Comparison of ENCODE assay signal across 24 cellular contexts in genomic region chr10:18483787-18484186, GRCh38.
"Had no signal": no experiment of that assay in that cellular context is flagged by ENCODE, and none has a peak within 500 bp of the region (broad histone marks: within the 10 kb centered on the region; RNA-seq: fewer than 3 reads in every experiment).

No MANE protein-coding gene starts in this region.

- H3K4me3 ChIP-seq: coronary artery, esophagus squamous epithelium, mucosa of descending colon, sigmoid colon, testis, tibial artery had no signal

- H3K4me1 ChIP-seq: esophagus squamous epithelium, parathyroid adenoma, sigmoid colon, testis, tibial artery had no signal

- ATAC-seq: effector memory CD8-positive, alpha-beta T cell; mucosa of descending colon; natural killer cell treated with Interleukin-12 subunit alpha and Interleukin-12 subunit beta and Interleukin-15 and Interleukin-18, amount 100 ng/mL, for 72 hours; stimulated activated memory B cell treated with anti-CD40 and anti-IgM and Interleukin-4, amounts not matched to agents 10 μg/mL and 1 μg/mL and 100 μg/mL, for 72 hours; stimulated activated naive CD8-positive, alpha-beta T cell treated with anti-CD3 and anti-CD28 coated beads, Interleukin-15, Interleukin-2, amounts not matched to agents 100 U/mL and 50 U/mL, for 24 hours had no signal

- H2AFZ ChIP-seq: parathyroid adenoma had no signal

- H3K79me2 ChIP-seq: parathyroid adenoma had no signal

- H3K36me3 ChIP-seq: esophagus squamous epithelium, neutrophil, sigmoid colon, tibial artery had no signal

- H3K27me3 ChIP-seq: esophagus squamous epithelium, neutrophil, sigmoid colon, testis, tibial artery had no signal

- H3K9me3 ChIP-seq: esophagus squamous epithelium, mucosa of descending colon, neutrophil, sigmoid colon, testis, tibial artery had no signal

- FAIRE-seq: endometrium, frontal cortex had no signal

- DNase-seq: effector memory CD8-positive, alpha-beta T cell; erythroblast; esophagus squamous epithelium; hypothalamus; immature natural killer cell; islet precursor cell; kidney glomerular epithelial cell; mesenchymal stem cell; mucosa of descending colon; naive B cell; sigmoid colon; stimulated activated CD4-positive, alpha-beta T cell treated with anti-CD3 and anti-CD28 coated beads, Interleukin-2, amount 100 ng/mL, for 24 hours; stimulated activated CD4-positive, alpha-beta T cell treated with anti-CD3 and anti-CD28 coated beads, Interleukin-4, amount 100 ng/mL, for 24 hours; stimulated activated naive CD8-positive, alpha-beta T cell treated with anti-CD3 and anti-CD28 coated beads, Interleukin-15, Interleukin-2, amounts not matched to agents 100 U/mL and 50 U/mL, for 24 hours; substantia nigra; testis; tibial artery had no signal

- H3K9ac ChIP-seq: parathyroid adenoma had no signal

- H3K27ac ChIP-seq: coronary artery, esophagus squamous epithelium, neutrophil, parathyroid adenoma, sigmoid colon, testis, tibial artery had no signal
